1 cellular context compared by ENCODE assay signal in genomic region chr9:2241875-2242741, GRCh38.
TF ChIP-seq lines count a peak whose summit lies in the region.

No MANE protein-coding gene starts in this region.

TF ChIP-seq in HepG2, 621 proteins besides CTCF, POLR2A, EP300 and RAD21 (continued from another document and continues in another):
- TF ChIP-seq ZBTB40 (IDR thresholded peaks at IDR 0.05) (no peak), ZBTB40 (CRISPR knock-in tag; IDR thresholded peaks at IDR 0.05) (no peak), ZNF710 (CRISPR knock-in tag; IDR thresholded peaks at IDR 0.05; ENCODE audit: borderline replicate concordance) (peak; percentile 41; the same call in 1 of the 2 replicates), ZNF839 (CRISPR knock-in tag; IDR thresholded peaks at IDR 0.05; ENCODE audit: borderline replicate concordance) (no peak), ZNF597 (CRISPR knock-in tag; IDR thresholded peaks at IDR 0.05) (no peak), EHMT2 (IDR thresholded peaks at IDR 0.05; ENCODE audit: borderline replicate concordance, low read depth, low read length) (no peak), HNF1A (IDR thresholded peaks at IDR 0.05; ENCODE audit: low read depth) (no peak), HNF1A (CRISPR knock-in tag; IDR thresholded peaks at IDR 0.05; ENCODE audit: borderline replicate concordance) (peak; percentile 39; the same call in 1 of the 2 replicates), ZBTB26 (CRISPR knock-in tag; IDR thresholded peaks at IDR 0.05; ENCODE audit: borderline replicate concordance) (no peak), ZNF225 (CRISPR knock-in tag; IDR thresholded peaks at IDR 0.05) (no peak), PHF21A (CRISPR knock-in tag; IDR thresholded peaks at IDR 0.05) (peak; percentile 57; the same call in 1 of the 2 replicates), SNAPC2 (CRISPR knock-in tag; IDR thresholded peaks at IDR 0.05) (no peak), ASH2L (IDR thresholded peaks at IDR 0.05; ENCODE audit: insufficient read length, low read depth, low read length) (no peak), DMAP1 (CRISPR knock-in tag; IDR thresholded peaks at IDR 0.05) (peak; percentile 37; the same call in 1 of the 2 replicates), ZNF232 (CRISPR knock-in tag; IDR thresholded peaks at IDR 0.05; ENCODE audit: borderline replicate concordance) (peak; percentile 83; the same call in 1 of the 2 replicates), MAZ (IDR thresholded peaks at IDR 0.05; ENCODE audit: borderline replicate concordance, low read depth, low read length) (no peak), MAZ (CRISPR knock-in tag; IDR thresholded peaks at IDR 0.05; ENCODE audit: low read depth) (no peak), TSC22D2 (CRISPR knock-in tag; IDR thresholded peaks at IDR 0.05; ENCODE audit: borderline replicate concordance) (0 out of 2 replicates have a peak, but pooled peaks have one; percentile 58), TRIM24 (CRISPR knock-in tag; IDR thresholded peaks at IDR 0.05) (no peak), ZNF10 (CRISPR knock-in tag; IDR thresholded peaks at IDR 0.05; ENCODE audit: borderline replicate concordance, low read depth) (no peak), ZNF768 (CRISPR knock-in tag; IDR thresholded peaks at IDR 0.05) (peak; percentile 53; the same call in 1 of the 2 replicates), SMARCC2 (IDR thresholded peaks at IDR 0.05) (no peak), CC2D1A (CRISPR knock-in tag; IDR thresholded peaks at IDR 0.05) (no peak), HDAC6 (IDR thresholded peaks at IDR 0.05; ENCODE audit: low read depth, low read length) (no peak), ZNF883 (CRISPR knock-in tag; IDR thresholded peaks at IDR 0.05; ENCODE audit: not compliant biosample characterization) (peak; percentile 71), TEAD2 (CRISPR knock-in tag; IDR thresholded peaks at IDR 0.05) (no peak), MLX (CRISPR knock-in tag; IDR thresholded peaks at IDR 0.05) (no peak), HIC2 (CRISPR knock-in tag; IDR thresholded peaks at IDR 0.05; ENCODE audit: low read depth) (no peak), NFE2L2 (IDR thresholded peaks at IDR 0.05; ENCODE audit: low read length) (no peak; the same call in 1 of the 2 replicates), ARNT (IDR thresholded peaks at IDR 0.05) (no peak), ZNF513 (CRISPR knock-in tag; conservative IDR thresholded peaks at IDR 0.05) (no peak), DRAP1 (CRISPR knock-in tag; IDR thresholded peaks at IDR 0.05) (0 out of 2 replicates have a peak, but pooled peaks have one; percentile 23), ESRRA (CRISPR knock-in tag; IDR thresholded peaks at IDR 0.05; ENCODE audit: low read depth) (no peak; the same call in 1 of the 2 replicates), SRSF4 (IDR thresholded peaks at IDR 0.05; ENCODE audit: low read depth, low read length, poor library complexity, severe bottlenecking) (no peak), CEBPB (IDR thresholded peaks at IDR 0.05; ENCODE audit: borderline replicate concordance, low read depth, low read length) (no peak)
